Comparison of ENCODE assay signal across 1 cellular context in genomic region chr5:181173420-181174342, GRCh38.
TF ChIP-seq lines count a peak whose summit lies in the region.

No MANE protein-coding gene starts in this region.

TF ChIP-seq in GM23338, 12 proteins besides CTCF, POLR2A, EP300 and RAD21 (continued from another document):
- TF ChIP-seq ZNF462 (CRISPR knock-in tag; IDR thresholded peaks at IDR 0.05), result peak; percentile 64; the same call in 1 of the 2 replicates
- TF ChIP-seq ZNF331 (CRISPR knock-in tag; IDR thresholded peaks at IDR 0.05; ENCODE audit: low read depth), result no peak
- TF ChIP-seq POLR2AphosphoS5 (IDR thresholded peaks at IDR 0.05; ENCODE audit: low read depth), result no peak
- peak; percentile 89; the same call in 1 of the 2 replicates for TF ChIP-seq ZNF114 (CRISPR knock-in tag; IDR thresholded peaks at IDR 0.05)
- TF ChIP-seq ETS1 (IDR thresholded peaks at IDR 0.05), result no peak
- no peak for TF ChIP-seq NANOG (IDR thresholded peaks at IDR 0.05; ENCODE audit: borderline replicate concordance)
- TF ChIP-seq CREB1 (CRISPR knock-in tag; IDR thresholded peaks at IDR 0.05; ENCODE audit: low read depth), result peak; percentile 37; the same call in 1 of the 2 replicates
- TF ChIP-seq STAT1 (IDR thresholded peaks at IDR 0.05; ENCODE audit: unreplicated experiment), result no peak
- TF ChIP-seq REST (IDR thresholded peaks at IDR 0.05; ENCODE audit: unreplicated experiment), result no peak
